Comparison of ENCODE assay signal across 7 cellular contexts in the genomic region with DNA sequence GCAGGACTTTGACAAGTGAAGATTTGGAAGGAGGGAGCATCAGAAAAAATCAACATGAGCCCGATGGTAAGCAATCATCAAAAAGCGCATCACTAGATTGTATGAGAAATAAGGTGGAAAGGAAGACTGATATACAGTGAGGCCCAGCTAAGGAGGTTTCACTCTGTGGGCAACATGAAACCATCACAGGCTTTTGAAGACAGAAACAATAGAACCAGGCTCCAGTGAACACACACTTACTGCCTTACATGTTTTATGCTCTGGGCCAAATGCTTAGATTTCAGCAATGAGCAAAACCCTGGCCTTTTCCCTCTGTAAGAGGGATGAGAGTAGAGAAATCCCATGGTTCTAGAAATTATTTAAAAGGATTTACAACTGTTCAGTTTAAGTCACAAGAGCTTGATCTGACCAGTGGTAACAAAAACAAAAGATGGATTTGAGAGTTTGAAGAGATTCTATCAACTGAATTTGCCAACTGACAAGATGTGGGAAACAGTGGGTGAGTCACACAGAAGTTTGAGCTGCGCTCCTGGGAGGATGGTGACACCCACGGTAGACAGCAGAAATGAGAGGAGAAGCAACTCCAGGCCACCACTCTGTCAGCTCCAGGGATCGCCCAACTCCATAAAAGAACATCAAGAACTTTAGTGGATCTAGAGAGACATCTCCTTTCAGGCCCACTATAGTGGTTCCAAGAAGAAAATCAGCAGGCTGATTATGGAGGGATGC.
A peak's percentile ranks its signal among the peaks of the same experiment; 100 is the strongest.
DNase-seq lines count a peak whose midpoint lies in the region; ATAC-seq and TF ChIP-seq lines count a peak whose summit lies in the region.

No MANE protein-coding gene starts in this region.

- DNase-seq in NB4 (ENCODE audit: low read depth) = peak; percentile 81
- peak; percentile 15 for DNase-seq in occipital lobe (lab: John Stamatoyannopoulos, UW)
- DNase-seq in DMS153 treated with DMSO at 0.1 percent for 48 hours (lab: John Stamatoyannopoulos, UW; ENCODE audit: unreplicated experiment) = no peak
- no peak for DNase-seq in CD4-positive, alpha-beta memory T cell
- no peak for DNase-seq in KG1 (lab: John Stamatoyannopoulos, UW)

- no peak overlapping the region for H3K27ac ChIP-seq in CD4-positive, alpha-beta memory T cell (ENCODE audit: low read depth, low read length)

- no peaks in the 10 kb centered on the region for H3K4me1 Mint-ChIP-seq in CD4-positive, alpha-beta memory T cell

- no peak overlapping the region for H3K4me3 ChIP-seq in NB4 (ENCODE audit: low read depth, low read length)
- no peak overlapping the region for H3K4me3 ChIP-seq in CD4-positive, alpha-beta memory T cell (ENCODE audit: low read length in 2 of 2)

- POLR2A ChIA-PET in CD4-positive, alpha-beta memory T cell (lab: Charles Lee; ENCODE audit: partially characterized antibody) = no interaction called here

- H3K36me3 ChIP-seq in CD4-positive, alpha-beta memory T cell (ENCODE audit: insufficient read depth, low read length) = no peaks in the 10 kb centered on the region

- ATAC-seq in GM19328 (IDR thresholded peaks at IDR 0.05; ENCODE audit: unreplicated experiment) = peak; percentile 57
- ATAC-seq in HG02759 (IDR thresholded peaks at IDR 0.05; ENCODE audit: unreplicated experiment) = peak; percentile 69

- peaks cover 0 to 6% of the 10 kb centered on the region in 2 donors for H3K27me3 Mint-ChIP-seq in CD4-positive, alpha-beta memory T cell

- H3K9me3 ChIP-seq in CD4-positive, alpha-beta memory T cell (ENCODE audit: control insufficient read depth in 1 of 2, low read length in 2 of 2) = no peaks in the 10 kb centered on the region

- no peak overlapping the region for H3K27ac Mint-ChIP-seq in CD4-positive, alpha-beta memory T cell

- no peaks in the 10 kb centered on the region for H3K4me1 ChIP-seq in CD4-positive, alpha-beta memory T cell (ENCODE audit: insufficient read depth, low read length)

- H3K36me3 Mint-ChIP-seq in CD4-positive, alpha-beta memory T cell = no peaks in the 10 kb centered on the region

- H3K4me3 Mint-ChIP-seq in CD4-positive, alpha-beta memory T cell = no peak overlapping the region

- peaks cover 0 to 5% (median under 1%) of the 10 kb centered on the region in 8 donors for H3K9me3 Mint-ChIP-seq in CD4-positive, alpha-beta memory T cell

- TF ChIP-seq CTCF in NB4 (IDR thresholded peaks at IDR 0.05; ENCODE audit: low read depth, low read length) = no peak

- H3K27me3 ChIP-seq in CD4-positive, alpha-beta memory T cell (ENCODE audit: insufficient read depth, low read length) = peaks cover 3% of the 10 kb centered on the region

- intact Hi-C loops in CD4-positive, alpha-beta memory T cell (cut with micrococcal nuclease) = no loop called here

- no peak for TF ChIP-seq POLR2A in NB4 (IDR thresholded peaks at IDR 0.05; ENCODE audit: extremely low read depth, insufficient read length)

- CTCF ChIA-PET in CD4-positive, alpha-beta memory T cell (lab: Charles Lee; ENCODE audit: partially characterized antibody) = no interaction called here

Comparison
In these comparisons a context has a peak if more than half of its experiments do, and no peak if none do; other contexts are left out.
1. DNase-seq: peak in NB4 (single experiment) and occipital lobe (single experiment); none in DMS153 treated with DMSO at 0.1 percent for 48 hours (single experiment), CD4-positive, alpha-beta memory T cell (0 of 5) and KG1 (single experiment).